1 cellular context compared by ENCODE assay signal in genomic region chr9:20611751-20612287, GRCh38.
TF ChIP-seq lines count a peak whose summit lies in the region.

No MANE protein-coding gene starts in this region.

TF ChIP-seq in HEK293, 187 proteins besides CTCF, POLR2A, EP300 and RAD21 (continued from another document and continues in another):
- TF ChIP-seq ZNF23 (tag by site-specific recombination; IDR thresholded peaks at IDR 0.05; ENCODE audit: borderline replicate concordance) (no peak), ZNF791 (tag by site-specific recombination; IDR thresholded peaks at IDR 0.05) (no peak), ZNF626 (tag by site-specific recombination; IDR thresholded peaks at IDR 0.05) (no peak), KLF1 (tag by site-specific recombination; IDR thresholded peaks at IDR 0.05) (no peak), ZBTB17 (tag by site-specific recombination; IDR thresholded peaks at IDR 0.05) (0 out of 2 replicates have a peak, but pooled peaks have one; percentile 4), SP3 (tag by site-specific recombination; IDR thresholded peaks at IDR 0.05) (no peak), ZSCAN4 (tag by site-specific recombination; IDR thresholded peaks at IDR 0.05) (no peak; the same call in 1 of the 2 replicates), TCF7L2 (IDR thresholded peaks at IDR 0.05; ENCODE audit: borderline replicate concordance, low read depth, low read length) (no peak), OVOL3 (tag by site-specific recombination; IDR thresholded peaks at IDR 0.05) (no peak), PBX3 (CRISPR knock-in tag; IDR thresholded peaks at IDR 0.05) (no peak), KLF7 (tag by site-specific recombination; IDR thresholded peaks at IDR 0.05; ENCODE audit: borderline replicate concordance) (no peak), ZNF580 (tag by site-specific recombination; IDR thresholded peaks at IDR 0.05) (no peak), ZNF175 (tag by site-specific recombination; IDR thresholded peaks at IDR 0.05) (no peak), ZSCAN23 (tag by site-specific recombination; IDR thresholded peaks at IDR 0.05) (no peak), ZNF121 (tag by site-specific recombination; IDR thresholded peaks at IDR 0.05) (no peak), ZFP3 (tag by site-specific recombination; IDR thresholded peaks at IDR 0.05; ENCODE audit: low read depth) (no peak), SCRT2 (tag by site-specific recombination; IDR thresholded peaks at IDR 0.05) (no peak), ZBTB26 (tag by site-specific recombination; optimal IDR thresholded peaks at IDR 0.05) (no peak), ZNF560 (tag by site-specific recombination; IDR thresholded peaks at IDR 0.05; ENCODE audit: borderline replicate concordance) (no peak), ZNF18 (tag by site-specific recombination; IDR thresholded peaks at IDR 0.05) (no peak; the same call in 1 of the 2 replicates), ZNF341 (tag by site-specific recombination; IDR thresholded peaks at IDR 0.05; ENCODE audit: low read depth) (no peak), FEZF1 (tag by site-specific recombination; IDR thresholded peaks at IDR 0.05) (0 out of 2 replicates have a peak, but pooled peaks have one; percentile 33), ZNF548 (tag by site-specific recombination; IDR thresholded peaks at IDR 0.05) (no peak), ZNF76 (tag by site-specific recombination; IDR thresholded peaks at IDR 0.05; ENCODE audit: borderline replicate concordance, low read depth) (no peak), ZNF704 (tag by site-specific recombination; IDR thresholded peaks at IDR 0.05) (no peak), KLF9 (tag by site-specific recombination; IDR thresholded peaks at IDR 0.05; ENCODE audit: low read depth) (no peak), ZBTB21 (tag by site-specific recombination; IDR thresholded peaks at IDR 0.05) (no peak), ZNF24 (tag by site-specific recombination; IDR thresholded peaks at IDR 0.05) (no peak), BCL6B (tag by site-specific recombination; IDR thresholded peaks at IDR 0.05) (no peak), MZF1 (tag by site-specific recombination; IDR thresholded peaks at IDR 0.05; ENCODE audit: borderline replicate concordance) (no peak), ZNF830 (tag by site-specific recombination; IDR thresholded peaks at IDR 0.05; ENCODE audit: low read depth) (no peak), ZNF433 (tag by site-specific recombination; IDR thresholded peaks at IDR 0.05; ENCODE audit: low read depth) (no peak), SETDB1 (IDR thresholded peaks at IDR 0.05; ENCODE audit: insufficient read length, low read length) (no peak), ZNF629 (tag by site-specific recombination; IDR thresholded peaks at IDR 0.05) (peak; percentile 74), ZNF514 (tag by site-specific recombination; IDR thresholded peaks at IDR 0.05) (no peak), ZNF335 (tag by site-specific recombination; conservative IDR thresholded peaks at IDR 0.05) (no peak), ZBTB8A (tag by site-specific recombination; IDR thresholded peaks at IDR 0.05) (no peak), ZNF654 (tag by site-specific recombination; IDR thresholded peaks at IDR 0.05; ENCODE audit: low read depth) (no peak), ZBTB11 (tag by site-specific recombination; conservative IDR thresholded peaks at IDR 0.05; ENCODE audit: low read depth) (no peak), EGR2 (tag by site-specific recombination; IDR thresholded peaks at IDR 0.05; ENCODE audit: low read depth) (no peak), ZNF221 (tag by site-specific recombination; IDR thresholded peaks at IDR 0.05; ENCODE audit: borderline replicate concordance) (no peak), YY2 (tag by site-specific recombination; IDR thresholded peaks at IDR 0.05) (no peak), ZNF677 (tag by site-specific recombination; IDR thresholded peaks at IDR 0.05) (no peak), ZNF146 (tag by site-specific recombination; IDR thresholded peaks at IDR 0.05) (no peak), ZNF518A (tag by site-specific recombination; conservative IDR thresholded peaks at IDR 0.05; ENCODE audit: low read depth) (no peak), ZNF223 (tag by site-specific recombination; IDR thresholded peaks at IDR 0.05) (no peak), HOXD13 (CRISPR knock-in tag; IDR thresholded peaks at IDR 0.05; ENCODE audit: borderline replicate concordance) (no peak), OSR2 (tag by site-specific recombination; IDR thresholded peaks at IDR 0.05) (peak; percentile 67; the same call in 1 of the 2 replicates), ZSCAN30 (tag by site-specific recombination; IDR thresholded peaks at IDR 0.05) (no peak)
